In the genomic region with DNA sequence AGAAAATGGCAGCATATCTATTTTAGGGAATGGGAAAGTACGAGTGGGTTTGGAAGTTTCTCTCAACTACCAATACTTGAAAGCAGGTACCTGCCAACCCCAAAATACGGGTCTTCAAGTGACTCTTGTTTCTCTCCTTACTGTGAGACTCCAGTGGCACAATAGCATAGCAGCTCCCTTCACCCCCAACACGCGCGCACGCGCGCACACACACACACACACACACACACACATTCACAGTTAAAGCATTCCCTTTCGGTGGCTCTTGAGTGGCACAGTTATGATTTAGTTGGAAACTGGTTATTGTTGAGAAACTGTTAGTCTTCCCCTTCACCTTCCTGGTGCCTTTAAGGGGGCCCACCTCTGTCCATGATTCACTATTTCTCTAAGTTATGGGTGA, we compare ENCODE assay signal across 11 cellular contexts. TPM values are rescaled to one million over a fixed set of nuclear protein-coding genes. Genes with fewer than 3 reads are reported as not detected.
"Had no signal": no experiment of that assay in that cellular context is flagged by ENCODE, and none has a peak within 500 bp of the region (broad histone marks: within the 10 kb centered on the region; RNA-seq: fewer than 3 reads in every experiment).

No MANE protein-coding gene starts in this region.

- H3K4me1 ChIP-seq: HAP-1 had no signal

- H3K36me3 ChIP-seq: HAP-1 had no signal

- DNase-seq: GM23248, GOT3, H7, H9, HCEC 1CT, HFFc6 had no signal

- H3K4me3 ChIP-seq: GM23248, GM23338, HAP-1 had no signal

- H3K27ac ChIP-seq: GM23248 had no signal

- ATAC-seq: GM23338, HCT116 had no signal

- H3K9me3 ChIP-seq: HAP-1 had no signal

RNA-seq across cellular contexts. Expression of a gene that starts 45.0 kb away (rescaled TPM):
- total RNA-seq: GM23338, H1, H4, H7, H9, HFFc6 had no signal
- polyA plus RNA-seq: GM23338, H1 had no signal
